ENCODE assay signal across 18 cellular contexts in genomic region chr4:10085828-10086505, GRCh38. TPM values are rescaled to one million over a fixed set of nuclear protein-coding genes. Genes with fewer than 3 reads are reported as not detected.
DNase-seq lines count a peak whose midpoint lies in the region; ATAC-seq and TF ChIP-seq lines count a peak whose summit lies in the region.
"Had no signal": no experiment of that assay in that cellular context is flagged by ENCODE, and none has a peak within 500 bp of the region (broad histone marks: within the 10 kb centered on the region; RNA-seq: fewer than 3 reads in every experiment).

No MANE protein-coding gene starts in this region.

- peaks cover 98% of the 10 kb centered on the region for H3K36me3 Mint-ChIP-seq in CD4-positive, alpha-beta T cell (ENCODE audit: low read depth)
- H3K36me3 Mint-ChIP-seq in IgD-negative memory B cell (no peaks in the 10 kb centered on the region), WTC11 (peaks cover 82% of the 10 kb centered on the region)
- H3K36me3 Mint-ChIP-seq: natural killer cell had no signal

- no peak overlapping the region for H3K27ac ChIP-seq in CD4-positive, alpha-beta T cell (ENCODE audit: low read depth, low read length)
- H3K27ac ChIP-seq: SJSA1 had no signal

- H3K9me3 Mint-ChIP-seq in CD4-positive, alpha-beta T cell = no peaks in the 10 kb centered on the region
- H3K9me3 Mint-ChIP-seq in IgD-negative memory B cell = no peaks in the 10 kb centered on the region
- H3K9me3 Mint-ChIP-seq in WTC11 = no peaks in the 10 kb centered on the region
- H3K9me3 Mint-ChIP-seq: natural killer cell had no signal

- H3K4me1 Mint-ChIP-seq in CD4-positive, alpha-beta T cell (ENCODE audit: low read depth) = peaks cover 8% of the 10 kb centered on the region
- H3K4me1 Mint-ChIP-seq in IgD-negative memory B cell = peaks cover 0 to 4% (median 0%) of the 10 kb centered on the region in 3 donors
- no peaks in the 10 kb centered on the region for H3K4me1 Mint-ChIP-seq in WTC11

- no peaks in the 10 kb centered on the region for H3K27me3 Mint-ChIP-seq in CD4-positive, alpha-beta T cell
- H3K27me3 Mint-ChIP-seq in IgD-negative memory B cell (no peaks in the 10 kb centered on the region), WTC11 (ENCODE audit: low read depth) (no peaks in the 10 kb centered on the region)
- H3K27me3 Mint-ChIP-seq: activated CD4-positive, alpha-beta T cell treated with anti-CD3 and anti-CD28 coated beads for 36 hours had no signal

- H3K4me3 Mint-ChIP-seq in CD4-positive, alpha-beta T cell = no peak overlapping the region
- H3K4me3 Mint-ChIP-seq in IgD-negative memory B cell (no peak overlapping the region), WTC11 (no peak overlapping the region)
- H3K4me3 Mint-ChIP-seq: activated CD4-positive, alpha-beta T cell treated with anti-CD3 and anti-CD28 coated beads for 36 hours; natural killer cell had no signal

- TF ChIP-seq CTCF in CD4-positive, alpha-beta T cell (IDR thresholded peaks at IDR 0.05) = no peak
- TF ChIP-seq CTCF in WTC11 (IDR thresholded peaks at IDR 0.05) (no peak), GM20000 (IDR thresholded peaks at IDR 0.05; ENCODE audit: extremely low read depth, missing control alignments) (no peak)

- no peak for ATAC-seq in CD4-positive, alpha-beta T cell (ENCODE audit: poor library complexity)
- no peak for ATAC-seq in WTC11
- ATAC-seq: activated CD4-positive, alpha-beta T cell treated with anti-CD3 and anti-CD28 coated beads for 36 hours; natural killer cell had no signal

- no peaks in the 10 kb centered on the region for H3K27me3 ChIP-seq in CD4-positive, alpha-beta T cell (ENCODE audit: control insufficient read depth, insufficient read depth, low read length)
- H3K27me3 ChIP-seq: MG63, SJSA1, tibial artery had no signal

- CTCF ChIA-PET in CD4-positive, alpha-beta T cell (lab: Charles Lee) = no interaction called here
- CTCF ChIA-PET in WTC11 (lab: Charles Lee) = no interaction called here

- POLR2A ChIA-PET in CD4-positive, alpha-beta T cell (lab: Charles Lee) = interaction anchor here (1.6 kb wide), 1 partner anchor 31 kb away, joined by 4 read pairs; the partner anchor contains the start of gene WDR1
- POLR2A ChIA-PET in WTC11 (lab: Charles Lee) = no interaction called here

- H3K9me3 ChIP-seq in CD4-positive, alpha-beta T cell (ENCODE audit: control insufficient read depth, low read length) = no peaks in the 10 kb centered on the region
- H3K9me3 ChIP-seq: MG63, SJSA1, tibial artery had no signal

- peak in 1 of 10 experiments; percentile 14 for DNase-seq in CD4-positive, alpha-beta T cell
- DNase-seq in cardiac septum (ENCODE audit: low spot score) = peak; percentile 70
- peak; percentile 40 for DNase-seq in posterior vena cava (ENCODE audit: low spot score)
- DNase-seq in WTC11 (ENCODE audit: low spot score) = no peak
- no peak for DNase-seq in GM20000 (ENCODE audit: low spot score)
- no peak for DNase-seq in stimulated activated CD4-positive, alpha-beta T cell treated with anti-CD3 and anti-CD28 coated beads, Interleukin-4, amount 100 ng/mL, for 4 hours
- no peak for DNase-seq in stimulated activated naive CD4-positive, alpha-beta T cell (lab: John Stamatoyannopoulos, UW)
- DNase-seq: activated T-cell treated with anti-CD3 and anti-CD28 coated beads for 4 hours, HCEC 1CT, MG63, NCI-H2029, NCI-H510A treated with DMSO at 0.1 percent for 48 hours, T1000 had no signal

- intact Hi-C loops in CD4-positive, alpha-beta T cell (cut with DNase I, micrococcal nuclease) = no loop called here
- intact Hi-C loops in cardiac septum (cut with DNase I) = no loop called here
- intact Hi-C loops in posterior vena cava (cut with DNase I) = no loop called here

- H3K27ac Mint-ChIP-seq in CD4-positive, alpha-beta T cell = peak overlapping the region; percentile 58
- H3K27ac Mint-ChIP-seq in IgD-negative memory B cell = peak overlapping the region in 2 of 3 donors; percentile 58 to 81
- no peak overlapping the region for H3K27ac Mint-ChIP-seq in WTC11
- H3K27ac Mint-ChIP-seq: activated CD4-positive, alpha-beta T cell treated with anti-CD3 and anti-CD28 coated beads for 36 hours had no signal

TF ChIP-seq in WTC11, 78 proteins besides CTCF, POLR2A, EP300 and RAD21:
- TF ChIP-seq PRRX2 (CRISPR knock-in tag; IDR thresholded peaks at IDR 0.05) (no peak), NFE2L1 (CRISPR knock-in tag; IDR thresholded peaks at IDR 0.05) (no peak), FOXP1 (CRISPR knock-in tag; IDR thresholded peaks at IDR 0.05; ENCODE audit: borderline replicate concordance) (no peak), RORB (CRISPR knock-in tag; IDR thresholded peaks at IDR 0.05) (no peak), ESRRA (CRISPR knock-in tag; IDR thresholded peaks at IDR 0.05; ENCODE audit: borderline replicate concordance) (no peak), TEAD4 (CRISPR knock-in tag; IDR thresholded peaks at IDR 0.05) (no peak), KAT7 (CRISPR knock-in tag; IDR thresholded peaks at IDR 0.05; ENCODE audit: borderline replicate concordance) (no peak), EMX1 (CRISPR knock-in tag; IDR thresholded peaks at IDR 0.05) (no peak), NFATC4 (CRISPR knock-in tag; IDR thresholded peaks at IDR 0.05) (no peak), CREM (CRISPR knock-in tag; IDR thresholded peaks at IDR 0.05) (no peak), ELF4 (CRISPR knock-in tag; IDR thresholded peaks at IDR 0.05; ENCODE audit: low read depth) (no peak), ZBTB21 (CRISPR knock-in tag; IDR thresholded peaks at IDR 0.05; ENCODE audit: borderline replicate concordance) (no peak), ZMAT4 (CRISPR knock-in tag; IDR thresholded peaks at IDR 0.05) (no peak), MAX (CRISPR knock-in tag; IDR thresholded peaks at IDR 0.05) (no peak), MXD4 (CRISPR knock-in tag; IDR thresholded peaks at IDR 0.05; ENCODE audit: borderline replicate concordance) (no peak), GRHL2 (CRISPR knock-in tag; IDR thresholded peaks at IDR 0.05; ENCODE audit: insufficient replicate concordance, severe bottlenecking) (no peak)
- TF ChIP-seq, protein P1, sequence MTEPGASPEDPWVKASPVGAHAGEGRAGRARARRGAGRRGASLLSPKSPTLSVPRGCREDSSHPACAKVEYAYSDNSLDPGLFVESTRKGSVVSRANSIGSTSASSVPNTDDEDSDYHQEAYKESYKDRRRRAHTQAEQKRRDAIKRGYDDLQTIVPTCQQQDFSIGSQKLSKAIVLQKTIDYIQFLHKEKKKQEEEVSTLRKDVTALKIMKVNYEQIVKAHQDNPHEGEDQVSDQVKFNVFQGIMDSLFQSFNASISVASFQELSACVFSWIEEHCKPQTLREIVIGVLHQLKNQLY (CRISPR knock-in tag; IDR thresholded peaks at IDR 0.05) = no peak
TF ChIP-seq in WTC11: peak in this region for 0.

RNA-seq across cellular contexts. Expression of gene WDR1, which starts 30.6 kb away (rescaled TPM):
- total RNA-seq in CD4-positive, alpha-beta T cell = 100 to 1,000 TPM; 197 to 198 TPM
- 213 TPM for polyA plus RNA-seq in IgD-negative memory B cell
- total RNA-seq in cardiac septum (245 TPM), posterior vena cava (100 to 1,000 TPM; 575 to 698 TPM), WTC11 (2021) (288 to 306 TPM (median 288 TPM) in 3 replicates)

Comparison
In these comparisons a context has a peak if more than half of its experiments do, and no peak if none do; other contexts are left out.
1. DNase-seq: peak in cardiac septum (single experiment) and posterior vena cava (single experiment); none in WTC11 (single experiment), GM20000 (single experiment), stimulated activated CD4-positive, alpha-beta T cell treated with anti-CD3 and anti-CD28 coated beads, Interleukin-4, amount 100 ng/mL, for 4 hours (0 of 2) and stimulated activated naive CD4-positive, alpha-beta T cell (0 of 6).